ENCODE assay signal across 15 cellular contexts in genomic region chr18:56576826-56577573, GRCh38.
DNase-seq lines count a peak whose midpoint lies in the region; ATAC-seq, FAIRE-seq and TF ChIP-seq lines count a peak whose summit lies in the region.
"Had no signal": no experiment of that assay in that cellular context is flagged by ENCODE, and none has a peak within 500 bp of the region (broad histone marks: within the 10 kb centered on the region; RNA-seq: fewer than 3 reads in every experiment).

No MANE protein-coding gene starts in this region.

- no peaks in the 10 kb centered on the region for H3K9me3 Mint-ChIP-seq in HFFc6
- H3K9me3 Mint-ChIP-seq: stimulated activated naive B cell treated with anti-CD40 and anti-IgM and Interleukin-4, amounts not matched to agents 10 μg/mL and 1 μg/mL and 100 μg/mL, for 72 hours had no signal

- H3K36me3 ChIP-seq in pancreas = no peaks in the 10 kb centered on the region
- H3K36me3 ChIP-seq in gastroesophageal sphincter = no peaks in the 10 kb centered on the region

- H3K27me3 ChIP-seq in pancreas (no peaks in the 10 kb centered on the region), gastroesophageal sphincter (no peaks in the 10 kb centered on the region)

- WGBS in pancreas, 2 donors = 36 to 42% methylated on average over 14 of the region's 14 CpGs
- 41 to 58% methylated on average over 6 to 7 of the region's 14 CpGs for whole genome bisulfite sequencing in gastroesophageal sphincter (ENCODE audit: low coverage in 1 of 2), 2 donors

- H3K4me3 ChIP-seq in fibroblast of villous mesenchyme (ENCODE audit: low read depth, low read length) = no peak overlapping the region
- H3K4me3 ChIP-seq in pancreas = no peak overlapping the region
- no peak overlapping the region for H3K4me3 ChIP-seq in gastroesophageal sphincter

- peaks cover 8 to 12% (median 10%) of the 10 kb centered on the region in 3 donors for H3K4me1 ChIP-seq in pancreas
- H3K4me1 ChIP-seq in gastroesophageal sphincter = peaks cover 0 to 19% (median 5%) of the 10 kb centered on the region in 3 donors

- ATAC-seq in pancreas (no peak), gastroesophageal sphincter (no peak)

- H3K27ac Mint-ChIP-seq in HFFc6 = no peak overlapping the region
- H3K27ac Mint-ChIP-seq: activated naive CD4-positive, alpha-beta T cell treated with anti-CD3 and anti-CD28 coated beads, Interleukin-2, amount 50 U/mL, for 24 hours; stimulated activated naive B cell treated with anti-CD40 and anti-IgM and Interleukin-4, amounts not matched to agents 10 μg/mL and 1 μg/mL and 100 μg/mL, for 72 hours had no signal

- H3K27ac ChIP-seq in pancreas (no peak overlapping the region), gastroesophageal sphincter (no peak overlapping the region)

- TF ChIP-seq POLR2A in gastroesophageal sphincter (IDR thresholded peaks at IDR 0.05) (no peak), H54 (IDR thresholded peaks at IDR 0.05; ENCODE audit: low read depth, low read length) (no peak)

- peak; percentile 83 for DNase-seq in D341Med (ENCODE audit: low spot score)
- DNase-seq in SHP77 (lab: John Stamatoyannopoulos, UW) = peak; percentile 23 to 64
- peak; percentile 64 for DNase-seq in fibroblast of villous mesenchyme (ENCODE audit: low read depth)
- no peak for DNase-seq in pancreas
- no peak for DNase-seq in HFFc6
- no peak for DNase-seq in foreskin melanocyte
- no peak for DNase-seq in H54 (ENCODE audit: insufficient read length, low spot score)
- DNase-seq: activated CD4-positive, CD25-positive, alpha-beta regulatory T cell treated with anti-CD3 and anti-CD28 coated beads, Interleukin-2, amount 50 U/mL, for 72 hours; activated CD8-positive, alpha-beta memory T cell treated with anti-CD3 and anti-CD28 coated beads, Interleukin-2, amount 50 U/mL, for 48 hours; central memory CD4-positive, alpha-beta T cell; NCI-H2029; stimulated activated naive B cell treated with anti-CD40 and anti-IgM and Interleukin-4, amounts not matched to agents 10 μg/mL and 1 μg/mL and 100 μg/mL, for 72 hours had no signal

- no peak for TF ChIP-seq EP300 in gastroesophageal sphincter (IDR thresholded peaks at IDR 0.05)

- intact Hi-C loops in pancreas (cut with DNase I) = loop anchor here in 2 of 3 donors (10.0 kb wide), 3 partner anchors 1152 to 1342 kb away; no protein-coding TSS in a partner anchor

- peak; percentile 53 for FAIRE-seq in pancreas (lab: Jason Lieb, UNC)
- no peak for FAIRE-seq in H54 (lab: Jason Lieb, UNC)
- FAIRE-seq: urothelium cell line had no signal

- H3K36me3 Mint-ChIP-seq in HFFc6 (ENCODE audit: low read depth) = no peaks in the 10 kb centered on the region
- H3K36me3 Mint-ChIP-seq: stimulated activated naive B cell treated with anti-CD40 and anti-IgM and Interleukin-4, amounts not matched to agents 10 μg/mL and 1 μg/mL and 100 μg/mL, for 72 hours had no signal

- no peak overlapping the region for H3K4me3 Mint-ChIP-seq in HFFc6
- H3K4me3 Mint-ChIP-seq: activated naive CD4-positive, alpha-beta T cell treated with anti-CD3 and anti-CD28 coated beads, Interleukin-2, amount 50 U/mL, for 24 hours; stimulated activated naive B cell treated with anti-CD40 and anti-IgM and Interleukin-4, amounts not matched to agents 10 μg/mL and 1 μg/mL and 100 μg/mL, for 72 hours had no signal

- H3K27me3 Mint-ChIP-seq in HFFc6 (ENCODE audit: insufficient read depth) = no peaks in the 10 kb centered on the region; the same call in 1 of the 2 replicates
- H3K27me3 Mint-ChIP-seq: stimulated activated naive B cell treated with anti-CD40 and anti-IgM and Interleukin-4, amounts not matched to agents 10 μg/mL and 1 μg/mL and 100 μg/mL, for 72 hours had no signal

- TF ChIP-seq CTCF in fibroblast of villous mesenchyme (IDR thresholded peaks at IDR 0.05; ENCODE audit: insufficient read depth, low read depth, low read length) (no peak), pancreas (IDR thresholded peaks at IDR 0.05) (no peak), gastroesophageal sphincter (IDR thresholded peaks at IDR 0.05) (no peak), HFFc6 (IDR thresholded peaks at IDR 0.05) (no peak)

- peaks cover 21% of the 10 kb centered on the region for H3K4me1 Mint-ChIP-seq in HFFc6 (ENCODE audit: low read depth)
- H3K4me1 Mint-ChIP-seq: activated naive CD4-positive, alpha-beta T cell treated with anti-CD3 and anti-CD28 coated beads, Interleukin-2, amount 50 U/mL, for 24 hours had no signal

- H3K9me3 ChIP-seq in pancreas = no peaks in the 10 kb centered on the region
- peaks cover 0 to 10% (median 0%) of the 10 kb centered on the region in 3 donors for H3K9me3 ChIP-seq in gastroesophageal sphincter

Comparison
In these comparisons a context has a peak if more than half of its experiments do, and no peak if none do; other contexts are left out.
1. DNase-seq: peak in D341Med (single experiment), SHP77 (2 of 2) and fibroblast of villous mesenchyme (single experiment); none in pancreas (0 of 6), HFFc6 (single experiment), foreskin melanocyte (single experiment) and H54 (single experiment).